16 cellular contexts compared by ENCODE assay signal in genomic region chr17:13520899-13521572, GRCh38.
A peak's percentile ranks its signal among the peaks of the same experiment; 100 is the strongest.
DNase-seq lines count a peak whose midpoint lies in the region; ATAC-seq, FAIRE-seq and TF ChIP-seq lines count a peak whose summit lies in the region.
"Had no signal": no experiment of that assay in that cellular context is flagged by ENCODE, and none has a peak within 500 bp of the region (broad histone marks: within the 10 kb centered on the region; RNA-seq: fewer than 3 reads in every experiment).

No MANE protein-coding gene starts in this region.

- no peak for TF ChIP-seq EP300 in A549 (IDR thresholded peaks at IDR 0.05)

- TF ChIP-seq CTCF in A549 (IDR thresholded peaks at IDR 0.05) (no peak), GM12865 (IDR thresholded peaks at IDR 0.05; ENCODE audit: insufficient read depth, low read depth, low read length, missing control alignments) (no peak), WI38 (IDR thresholded peaks at IDR 0.05; ENCODE audit: low read depth, low read length) (no peak), fibroblast of villous mesenchyme (IDR thresholded peaks at IDR 0.05; ENCODE audit: insufficient read depth, low read depth, low read length) (no peak), hepatocyte (IDR thresholded peaks at IDR 0.05; ENCODE audit: poor library complexity) (no peak)

- ATAC-seq in A549 = no peak

- no peak overlapping the region for H3K4me3 ChIP-seq in A549
- no peak overlapping the region for H3K4me3 ChIP-seq in GM12865 (ENCODE audit: low read depth, low read length)
- peak overlapping the region; percentile 22; the same call in 1 of the 2 replicates for H3K4me3 ChIP-seq in WI38 (ENCODE audit: low read depth, low read length)
- H3K4me3 ChIP-seq in fibroblast of villous mesenchyme (ENCODE audit: low read depth, low read length) = no peak overlapping the region
- H3K4me3 ChIP-seq in hepatocyte = no peak overlapping the region
- H3K4me3 ChIP-seq: thoracic aorta had no signal

- DNase-seq in A549 (ENCODE audit: low read depth in 1 of 2, low spot score in 1 of 2) (no peak), GM12865 (ENCODE audit: low read depth) (peak; percentile 60), fibroblast of villous mesenchyme (ENCODE audit: low read depth) (peak; percentile 66), NCI-H2227 (lab: John Stamatoyannopoulos, UW; ENCODE audit: unreplicated experiment) (no peak), cerebellar nuclear complex (lab: John Stamatoyannopoulos, UW) (no peak), SK-N-DZ (ENCODE audit: low spot score) (no peak), hepatocyte (ENCODE audit: low spot score) (no peak)
- DNase-seq: activated CD8-positive, alpha-beta memory T cell treated with anti-CD3 and anti-CD28 coated beads, Interleukin-2, amount 50 U/mL, for 48 hours; AML-193; NCI-H2107; stimulated activated CD4-positive, alpha-beta T cell treated with anti-CD3 and anti-CD28 coated beads, Interleukin-15, amount 100 ng/mL, for 24 hours had no signal

- H3K27me3 ChIP-seq in hepatocyte = no peaks in the 10 kb centered on the region

- no peak overlapping the region for H2AFZ ChIP-seq in hepatocyte
- H2AFZ ChIP-seq: parathyroid adenoma had no signal

- H3K27ac ChIP-seq in A549 (no peak overlapping the region), hepatocyte (no peak overlapping the region)
- H3K27ac ChIP-seq: parathyroid adenoma, thoracic aorta, VCaP had no signal

- TF ChIP-seq POLR2A in A549 (IDR thresholded peaks at IDR 0.05; ENCODE audit: low read length) = no peak

- CTCF ChIA-PET in A549 (lab: Yijun Ruan, JAX) = interaction anchor here (0.7 to 1.3 kb wide), 2 partner anchors 73 to 1622 kb away, joined by 3 to 6 read pairs; no protein-coding TSS in a partner anchor

- H3K4me1 ChIP-seq in A549 = no peaks in the 10 kb centered on the region
- no peaks in the 10 kb centered on the region for H3K4me1 ChIP-seq in hepatocyte (ENCODE audit: insufficient read depth)
- H3K4me1 ChIP-seq: parathyroid adenoma had no signal

- no peaks in the 10 kb centered on the region for H3K9me3 ChIP-seq in A549
- no peaks in the 10 kb centered on the region for H3K9me3 ChIP-seq in hepatocyte (ENCODE audit: low read depth)
- H3K9me3 ChIP-seq: thoracic aorta had no signal

- H3K4me2 ChIP-seq in A549 = no peak overlapping the region
- no peak overlapping the region for H3K4me2 ChIP-seq in hepatocyte

- H3K9me2 ChIP-seq in hepatocyte (replicated peaks; ENCODE audit: insufficient read depth) = no peaks in the 10 kb centered on the region

- H3K79me2 ChIP-seq in hepatocyte = no peaks in the 10 kb centered on the region
- H3K79me2 ChIP-seq: parathyroid adenoma had no signal

- TF ChIP-seq RAD21 in A549 (conservative IDR thresholded peaks at IDR 0.05 in 1 of 2, IDR thresholded peaks at IDR 0.05 in 1 of 2) = no peak

- POLR2A ChIA-PET in A549 (lab: Yijun Ruan, JAX) = no interaction called here

- H4K20me1 ChIP-seq in hepatocyte (ENCODE audit: insufficient read depth, poor library complexity, severe bottlenecking) = no peaks in the 10 kb centered on the region

- 53% methylated on average over 6 of the region's 6 CpGs for WGBS in A549 (ENCODE audit: missing lambda C conversion rate)
- 85% methylated on average over 6 of the region's 6 CpGs for WGBS in hepatocyte (ENCODE audit: low lambda C conversion rate, missing lambda C conversion rate)

- FAIRE-seq in A549 (lab: Jason Lieb, UNC) = no peak
- FAIRE-seq: colon had no signal

- no peaks in the 10 kb centered on the region for H3K36me3 ChIP-seq in hepatocyte (replicated peaks; ENCODE audit: insufficient read depth, low read depth)
- H3K36me3 ChIP-seq: thoracic aorta had no signal

TF ChIP-seq in A549, 52 proteins besides CTCF, POLR2A, EP300 and RAD21:
- no peak for TF ChIP-seq CHD2 (IDR thresholded peaks at IDR 0.05; ENCODE audit: low read length, partially characterized antibody)
- TF ChIP-seq PBX3 (IDR thresholded peaks at IDR 0.05) = no peak
- TF ChIP-seq MAFK (IDR thresholded peaks at IDR 0.05; ENCODE audit: partially characterized antibody) = peak; percentile 96
- no peak for TF ChIP-seq MAX (IDR thresholded peaks at IDR 0.05)
- TF ChIP-seq KDM1A (IDR thresholded peaks at IDR 0.05; ENCODE audit: low read depth) = no peak
- TF ChIP-seq, protein P1, sequence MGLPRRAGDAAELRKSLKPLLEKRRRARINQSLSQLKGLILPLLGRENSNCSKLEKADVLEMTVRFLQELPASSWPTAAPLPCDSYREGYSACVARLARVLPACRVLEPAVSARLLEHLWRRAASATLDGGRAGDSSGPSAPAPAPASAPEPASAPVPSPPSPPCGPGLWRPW (IDR thresholded peaks at IDR 0.05) = no peak
TF ChIP-seq in A549: peak in this region for 1.

Comparison
In these comparisons a context has a peak if more than half of its experiments do, and no peak if none do; other contexts are left out.
1. DNase-seq: peak in GM12865 (single experiment) and fibroblast of villous mesenchyme (single experiment); none in A549 (0 of 2), NCI-H2227 (single experiment), cerebellar nuclear complex (0 of 2), SK-N-DZ (single experiment) and hepatocyte (single experiment).